ENCODE assay signal across 25 cellular contexts in the genomic region with DNA sequence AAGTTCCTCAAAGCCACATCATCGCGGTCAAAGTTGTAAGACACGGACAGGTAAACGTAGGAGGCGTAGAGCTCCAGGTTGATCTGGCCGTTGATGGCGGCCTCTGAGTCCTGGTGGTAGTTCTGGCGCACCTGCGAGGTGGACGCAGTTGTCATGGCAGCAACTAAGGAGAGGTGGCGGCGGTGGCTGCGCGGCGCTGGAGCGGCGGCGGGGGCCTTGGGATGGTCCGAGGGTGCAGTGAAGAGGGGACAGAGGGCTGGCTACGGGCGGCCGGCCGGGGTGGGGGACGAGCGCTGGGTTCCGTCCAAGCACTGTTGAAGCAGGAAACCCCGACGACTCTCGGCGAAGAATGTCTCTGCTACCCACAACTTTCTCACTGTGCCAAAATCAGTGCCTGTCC.
"Had no signal": no experiment of that assay in that cellular context is flagged by ENCODE, and none has a peak within 500 bp of the region (broad histone marks: within the 10 kb centered on the region; RNA-seq: fewer than 3 reads in every experiment).

No MANE protein-coding gene starts in this region.

- H3K4me3 Mint-ChIP-seq: activated T-cell treated with anti-CD3 and anti-CD28 coated beads, Interleukin-2, amount 50 U/mL, for 4 hours; T-helper 1 cell treated with Interleukin-12 subunit alpha and Interleukin-12 subunit beta and Interleukin-4 antibody, amounts not matched to agents 30 μg/mL and 1 μg/mL, for 36 hours had no signal

- H3K27me3 ChIP-seq: adrenal gland, body of pancreas, dorsolateral prefrontal cortex, gastroesophageal sphincter, hepatocyte, testis, transverse colon had no signal

- H3K9me3 Mint-ChIP-seq: activated T-cell treated with anti-CD3 and anti-CD28 coated beads, Interleukin-2, amount 50 U/mL, for 4 hours; effector memory CD8-positive, alpha-beta T cell; naive B cell; T-helper 1 cell treated with Interleukin-12 subunit alpha and Interleukin-12 subunit beta and Interleukin-4 antibody, amounts not matched to agents 30 μg/mL and 1 μg/mL, for 36 hours had no signal

- H3K36me3 ChIP-seq: adrenal gland, transverse colon had no signal

- H3K27ac ChIP-seq: adrenal gland, body of pancreas, dorsolateral prefrontal cortex, gastroesophageal sphincter, hepatocyte, testis, transverse colon, VCaP had no signal

- H3K27ac Mint-ChIP-seq: T-helper 1 cell treated with Interleukin-12 subunit alpha and Interleukin-12 subunit beta and Interleukin-4 antibody, amounts not matched to agents 30 μg/mL and 1 μg/mL, for 36 hours had no signal

- H3K9me3 ChIP-seq: adrenal gland, body of pancreas, gastroesophageal sphincter, SK-N-SH, testis, transverse colon had no signal

- H3K4me3 ChIP-seq: adrenal gland, body of pancreas, dorsolateral prefrontal cortex, gastroesophageal sphincter, hepatocyte, testis, transverse colon had no signal

- H3K27me3 Mint-ChIP-seq: effector memory CD8-positive, alpha-beta T cell; naive B cell had no signal

- ATAC-seq: activated CD4-positive, CD25-positive, alpha-beta regulatory T cell treated with anti-CD3 and anti-CD28 coated beads, Interleukin-2, amount 50 U/mL, for 24 hours; body of pancreas; effector memory CD8-positive, alpha-beta T cell; gastroesophageal sphincter; left cardiac atrium; stimulated activated naive CD8-positive, alpha-beta T cell treated with anti-CD3 and anti-CD28 coated beads, Interleukin-15, Interleukin-2, amounts not matched to agents 100 U/mL and 50 U/mL, for 24 hours had no signal

- DNase-seq: activated CD4-positive, alpha-beta T cell treated with anti-CD3 and anti-CD28 coated beads for 48 hours; activated CD4-positive, alpha-beta T cell treated with anti-CD3 and anti-CD28 coated beads, Interleukin-2, amount 50 U/mL, for 48 hours; activated CD8-positive, alpha-beta memory T cell treated with anti-CD3 and anti-CD28 coated beads, Interleukin-2, amount 50 U/mL, for 48 hours; activated naive CD4-positive, alpha-beta T cell; activated T-cell treated with anti-CD3 and anti-CD28 coated beads, Interleukin-2, amount 50 U/mL, for 4 hours; adrenal gland; body of pancreas; dorsolateral prefrontal cortex; effector memory CD8-positive, alpha-beta T cell; erythroblast; left cardiac atrium; mammary epithelial cell; naive B cell; retina; SK-N-SH; stimulated activated naive CD8-positive, alpha-beta T cell treated with anti-CD3 and anti-CD28 coated beads, Interleukin-15, Interleukin-2, amounts not matched to agents 100 U/mL and 50 U/mL, for 24 hours; SW 1271; T-helper 9 cell; testis; transverse colon had no signal
